ENCODE assay signal across 24 cellular contexts in the genomic region with DNA sequence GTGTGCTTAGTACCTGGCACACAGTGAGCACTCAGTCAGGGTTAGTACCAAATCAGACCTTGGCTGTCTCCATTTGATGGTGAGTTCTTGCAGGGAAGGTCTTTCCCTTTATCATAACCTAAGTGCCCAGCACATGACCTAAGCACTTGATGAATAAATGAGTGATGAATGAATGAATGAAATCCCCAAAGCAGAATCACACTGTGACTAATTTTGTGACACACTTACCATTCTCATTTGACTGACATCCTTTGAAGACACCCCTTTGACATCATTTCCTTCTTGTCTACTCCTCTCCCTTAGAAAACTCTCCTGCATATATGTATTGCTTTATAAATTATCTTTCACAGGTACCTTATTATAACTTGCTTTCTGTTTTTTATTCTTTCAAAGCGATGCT.
"Had no signal": no experiment of that assay in that cellular context is flagged by ENCODE, and none has a peak within 500 bp of the region (broad histone marks: within the 10 kb centered on the region; RNA-seq: fewer than 3 reads in every experiment).

No MANE protein-coding gene starts in this region.

- H3K36me3 ChIP-seq: left lung, right lobe of liver, transverse colon, uterus, WERI-Rb-1 had no signal

- H3K27me3 ChIP-seq: foreskin keratinocyte, hepatocyte, left lung, right lobe of liver, transverse colon, uterus had no signal

- H3K4me1 Mint-ChIP-seq: immature natural killer cell; naive thymus-derived CD4-positive, alpha-beta T cell had no signal

- DNase-seq: activated CD4-positive, alpha-beta T cell treated with anti-CD3 and anti-CD28 coated beads, Interleukin-2, amount 50 U/mL, for 1 hour; activated CD4-positive, CD25-positive, alpha-beta regulatory T cell treated with anti-CD3 and anti-CD28 coated beads, Interleukin-2, amount 50 U/mL, for 72 hours; activated CD8-positive, alpha-beta memory T cell treated with anti-CD3 and anti-CD28 coated beads, Interleukin-2, amount 50 U/mL, for 48 hours; activated gamma-delta T cell treated with Interleukin-2 at 50 U/mL for 16 hours; amygdala; cerebellar nuclear complex; erythroblast; foreskin keratinocyte; immature natural killer cell; left lung; naive thymus-derived CD4-positive, alpha-beta T cell; posterior cingulate gyrus; right lobe of liver; stimulated activated CD4-positive, alpha-beta T cell treated with anti-CD3 and anti-CD28 coated beads, Interleukin-1b, Interleukin-23, amount 100 ng/mL, for 48 hours; transverse colon; uterus; WERI-Rb-1 had no signal

- H3K27me3 Mint-ChIP-seq: activated naive CD8-positive, alpha-beta T cell had no signal

- ATAC-seq: foreskin keratinocyte; left lung; naive thymus-derived CD4-positive, alpha-beta T cell; right lobe of liver had no signal

- H3K36me3 Mint-ChIP-seq: activated naive CD8-positive, alpha-beta T cell; immature natural killer cell had no signal

- H3K27ac ChIP-seq: coronary artery, foreskin keratinocyte, hepatocyte, left lung, right lobe of liver, transverse colon, uterus, WERI-Rb-1 had no signal

- H3K4me1 ChIP-seq: transverse colon, uterus had no signal

- H3K9me3 Mint-ChIP-seq: immature natural killer cell, neural crest cell had no signal

- H3K9me3 ChIP-seq: left lung, right lobe of liver, transverse colon, uterus had no signal

- H3K4me3 ChIP-seq: coronary artery, hepatocyte, left lung, lung, right lobe of liver, skin epidermis, transverse colon, uterus had no signal

- H3K27ac Mint-ChIP-seq: activated naive CD8-positive, alpha-beta T cell; activated T-helper 1 cell treated with anti-CD3 and anti-CD28 coated beads, Interleukin-12 subunit alpha, Interleukin-12 subunit beta, Interleukin-2, Interleukin-4 antibody, amounts not matched to agents 30 ng/mL and 10 ng/mL and 1 ng/mL, durations not matched to agents 14 hours and 24 hours and 36 hours; immature natural killer cell had no signal

- H3K4me3 Mint-ChIP-seq: activated naive CD8-positive, alpha-beta T cell; activated T-helper 1 cell treated with anti-CD3 and anti-CD28 coated beads, Interleukin-12 subunit alpha, Interleukin-12 subunit beta, Interleukin-2, Interleukin-4 antibody, amounts not matched to agents 30 ng/mL and 10 ng/mL and 1 ng/mL, durations not matched to agents 14 hours and 24 hours and 36 hours; immature natural killer cell; naive thymus-derived CD4-positive, alpha-beta T cell; neural crest cell had no signal
